32 cellular contexts compared by ENCODE assay signal in the genomic region with DNA sequence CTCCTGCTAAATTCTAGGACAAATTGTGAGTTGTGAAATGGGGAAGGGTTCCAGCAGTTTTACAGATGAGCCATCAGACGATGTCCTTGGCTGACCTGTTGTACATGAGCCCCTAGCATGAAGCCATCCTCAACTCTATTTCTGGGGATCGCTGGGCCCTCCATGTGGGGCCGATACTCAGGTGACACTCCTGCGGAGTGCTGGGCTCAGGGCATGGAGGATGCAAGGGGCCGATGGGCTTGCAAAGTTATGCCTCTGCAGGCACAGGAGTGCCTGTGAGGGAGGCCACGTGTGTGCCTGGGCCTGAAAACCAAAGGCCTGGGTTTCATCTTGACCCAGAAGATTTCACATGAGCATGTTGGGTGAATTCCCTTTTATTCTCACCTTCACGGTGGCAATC.
"Had no signal": no experiment of that assay in that cellular context is flagged by ENCODE, and none has a peak within 500 bp of the region (broad histone marks: within the 10 kb centered on the region; RNA-seq: fewer than 3 reads in every experiment).

No MANE protein-coding gene starts in this region.

- H3K4me1 ChIP-seq: adrenal gland, body of pancreas, breast epithelium had no signal

- H3K4me3 Mint-ChIP-seq: activated B cell treated with CpG ODN at 0.5 μM for 24 hours; activated CD4-positive, alpha-beta memory T cell treated with anti-CD3 and anti-CD28 coated beads, Interleukin-2, amount 10 ng/mL, durations not matched to agents 7 days and 5 days; activated CD4-positive, alpha-beta T cell treated with anti-CD3 and anti-CD28 coated beads, Interleukin-2, amount 10 ng/mL, durations not matched to agents 7 days and 5 days; activated CD8-positive, alpha-beta memory T cell treated with anti-CD3 and anti-CD28 coated beads, Interleukin-2, amount 10 ng/mL, durations not matched to agents 7 days and 5 days; activated CD8-positive, alpha-beta T cell treated with anti-CD3 and anti-CD28 coated beads, Interleukin-2, amount 10 ng/mL, durations not matched to agents 7 days and 5 days; activated naive CD8-positive, alpha-beta T cell treated with anti-CD3 and anti-CD28 coated beads for 36 hours; activated T-cell treated with anti-CD3 and anti-CD28 coated beads, Interleukin-2, amount 50 U/mL, for 24 hours; T-helper 1 cell treated with Interleukin-12 subunit alpha and Interleukin-12 subunit beta and Interleukin-4 antibody, amounts not matched to agents 30 μg/mL and 1 μg/mL, for 36 hours; T-helper 2 cell treated with Interferon-gamma antibody and Interleukin-4, amounts not matched to agents 5 μg/mL and 100 μg/mL, for 36 hours had no signal

- H3K9me3 Mint-ChIP-seq: activated B cell treated with CpG ODN at 0.5 μM for 24 hours had no signal

- H3K9me3 ChIP-seq: adrenal gland, body of pancreas, breast epithelium had no signal

- H3K36me3 ChIP-seq: adrenal gland, brain microvascular endothelial cell, breast epithelium had no signal

- H3K4me1 Mint-ChIP-seq: activated B cell treated with CpG ODN at 0.5 μM for 24 hours; activated CD4-positive, alpha-beta memory T cell treated with anti-CD3 and anti-CD28 coated beads, Interleukin-2, amount 10 ng/mL, durations not matched to agents 7 days and 5 days; activated CD4-positive, alpha-beta T cell treated with anti-CD3 and anti-CD28 coated beads, Interleukin-2, amount 10 ng/mL, durations not matched to agents 7 days and 5 days; activated CD8-positive, alpha-beta memory T cell treated with anti-CD3 and anti-CD28 coated beads, Interleukin-2, amount 10 ng/mL, durations not matched to agents 7 days and 5 days; activated naive CD8-positive, alpha-beta T cell treated with anti-CD3 and anti-CD28 coated beads for 36 hours had no signal

- H3K27ac ChIP-seq: adrenal gland, body of pancreas, brain microvascular endothelial cell, breast epithelium, VCaP had no signal

- H3K27ac Mint-ChIP-seq: activated B cell treated with CpG ODN at 0.5 μM for 24 hours; activated CD4-positive, alpha-beta memory T cell treated with anti-CD3 and anti-CD28 coated beads, Interleukin-2, amount 10 ng/mL, durations not matched to agents 7 days and 5 days; activated CD4-positive, alpha-beta T cell treated with anti-CD3 and anti-CD28 coated beads, Interleukin-2, amount 10 ng/mL, durations not matched to agents 7 days and 5 days; activated CD8-positive, alpha-beta memory T cell treated with anti-CD3 and anti-CD28 coated beads, Interleukin-2, amount 10 ng/mL, durations not matched to agents 7 days and 5 days; activated CD8-positive, alpha-beta T cell treated with anti-CD3 and anti-CD28 coated beads, Interleukin-2, amount 10 ng/mL, durations not matched to agents 7 days and 5 days; activated naive CD4-positive, alpha-beta T cell treated with anti-CD3 and anti-CD28 coated beads, Interleukin-2, amount 50 U/mL, for 72 hours; activated naive CD8-positive, alpha-beta T cell treated with anti-CD3 and anti-CD28 coated beads for 36 hours; activated T-cell treated with anti-CD3 and anti-CD28 coated beads, Interleukin-2, amount 50 U/mL, for 24 hours; activated T-helper 2 cell treated with anti-CD3 and anti-CD28 coated beads, Interferon-gamma antibody, Interleukin-2, Interleukin-4, amounts not matched to agents 10 μg/mL and 5 μg/mL and 100 μg/mL, durations not matched to agents 14 hours and 24 hours and 36 hours; T-helper 1 cell treated with Interleukin-12 subunit alpha and Interleukin-12 subunit beta and Interleukin-4 antibody, amounts not matched to agents 30 μg/mL and 1 μg/mL, for 36 hours; T-helper 2 cell treated with Interferon-gamma antibody and Interleukin-4, amounts not matched to agents 5 μg/mL and 100 μg/mL, for 36 hours had no signal

- ATAC-seq: activated CD8-positive, alpha-beta memory T cell treated with anti-CD3 and anti-CD28 coated beads, Interleukin-2, amount 10 ng/mL, durations not matched to agents 7 days and 5 days; activated CD8-positive, alpha-beta T cell treated with anti-CD3 and anti-CD28 coated beads, Interleukin-2, amount 10 ng/mL, durations not matched to agents 7 days and 5 days; activated naive CD4-positive, alpha-beta T cell treated with anti-CD3 and anti-CD28 coated beads, Interleukin-2, amount 50 U/mL, for 72 hours; body of pancreas had no signal

- DNase-seq: activated B cell treated with CpG ODN at 0.5 μM for 24 hours; activated CD4-positive, alpha-beta memory T cell treated with anti-CD3 and anti-CD28 coated beads, Interleukin-2, amount 10 ng/mL, durations not matched to agents 7 days and 5 days; activated CD4-positive, alpha-beta T cell treated with anti-CD3 and anti-CD28 coated beads for 48 hours; activated CD4-positive, alpha-beta T cell treated with anti-CD3 and anti-CD28 coated beads, Interleukin-2, amount 10 ng/mL, durations not matched to agents 7 days and 5 days; activated CD4-positive, alpha-beta T cell treated with anti-CD3 and anti-CD28 coated beads, Interleukin-2, amount 50 U/mL, for 48 hours; activated CD4-positive, CD25-positive, alpha-beta regulatory T cell treated with anti-CD3 and anti-CD28 coated beads, Interleukin-2, amount 50 U/mL, for 72 hours; activated CD8-positive, alpha-beta memory T cell treated with anti-CD3 and anti-CD28 coated beads for 24 hours; activated CD8-positive, alpha-beta memory T cell treated with anti-CD3 and anti-CD28 coated beads, Interleukin-2, amount 10 ng/mL, durations not matched to agents 7 days and 5 days; activated CD8-positive, alpha-beta memory T cell treated with anti-CD3 and anti-CD28 coated beads, Interleukin-2, amount 50 U/mL, for 48 hours; activated CD8-positive, alpha-beta T cell treated with anti-CD3 and anti-CD28 coated beads, Interleukin-2, amount 10 ng/mL, durations not matched to agents 7 days and 5 days; activated effector memory CD4-positive, alpha-beta T cell treated with Interleukin-2 at 50 U/mL for 16 hours; activated gamma-delta T cell; activated naive CD4-positive, alpha-beta T cell treated with anti-CD3 and anti-CD28 coated beads, Interleukin-2, amount 50 U/mL, for 16 hours; activated naive CD4-positive, alpha-beta T cell treated with Interleukin-2 at 50 U/mL for 16 hours; activated naive CD8-positive, alpha-beta T cell treated with anti-CD3 and anti-CD28 coated beads for 36 hours; activated T-cell treated with anti-CD3 and anti-CD28 coated beads, Interleukin-2, amount 50 U/mL, for 24 hours; activated T-cell treated with anti-CD3 and anti-CD28 coated beads, Interleukin-2, amount 50 U/mL, for 48 hours; adrenal gland; amniotic stem cell; aorta; body of pancreas; brain microvascular endothelial cell; central memory CD4-positive, alpha-beta T cell; T-helper 1 cell; T-helper 2 cell; T-helper 9 cell had no signal

- H3K27me3 ChIP-seq: adrenal gland, body of pancreas, brain microvascular endothelial cell, breast epithelium had no signal

- H3K36me3 Mint-ChIP-seq: activated CD8-positive, alpha-beta memory T cell treated with anti-CD3 and anti-CD28 coated beads, Interleukin-2, amount 10 ng/mL, durations not matched to agents 7 days and 5 days; activated naive CD4-positive, alpha-beta T cell treated with anti-CD3 and anti-CD28 coated beads, Interleukin-2, amount 50 U/mL, for 72 hours; activated naive CD8-positive, alpha-beta T cell treated with anti-CD3 and anti-CD28 coated beads for 36 hours had no signal

- H3K4me3 ChIP-seq: adrenal gland, body of pancreas, breast epithelium had no signal

- H3K27me3 Mint-ChIP-seq: activated B cell treated with CpG ODN at 0.5 μM for 24 hours; activated CD4-positive, alpha-beta memory T cell treated with anti-CD3 and anti-CD28 coated beads, Interleukin-2, amount 10 ng/mL, durations not matched to agents 7 days and 5 days; activated CD4-positive, alpha-beta T cell treated with anti-CD3 and anti-CD28 coated beads, Interleukin-2, amount 10 ng/mL, durations not matched to agents 7 days and 5 days; activated CD8-positive, alpha-beta memory T cell treated with anti-CD3 and anti-CD28 coated beads, Interleukin-2, amount 10 ng/mL, durations not matched to agents 7 days and 5 days; activated naive CD8-positive, alpha-beta T cell treated with anti-CD3 and anti-CD28 coated beads for 36 hours; activated T-cell treated with anti-CD3 and anti-CD28 coated beads, Interleukin-2, amount 50 U/mL, for 24 hours had no signal
